ENCODE assay signal across 16 cellular contexts in genomic region chr22:46463435-46464227, GRCh38.
A peak's percentile ranks its signal among the peaks of the same experiment; 100 is the strongest.
DNase-seq lines count a peak whose midpoint lies in the region; ATAC-seq and TF ChIP-seq lines count a peak whose summit lies in the region.
"Had no signal": no experiment of that assay in that cellular context is flagged by ENCODE, and none has a peak within 500 bp of the region (broad histone marks: within the 10 kb centered on the region; RNA-seq: fewer than 3 reads in every experiment).

No MANE protein-coding gene starts in this region.

- no peak overlapping the region for H3K4me2 ChIP-seq in mammary epithelial cell (ENCODE audit: insufficient read depth, low read depth, low read length)
- no peak overlapping the region for H3K4me2 ChIP-seq in hepatocyte
- H3K4me2 ChIP-seq: KMS-11, PC-9 had no signal

- in situ Hi-C loops in mammary epithelial cell (cut with MboI; ENCODE audit: low sequenced_read_pairs in 2 of 2), result no loop called here

- ATAC-seq in upper lobe of right lung, result no peak

- H3K9me2 ChIP-seq in hepatocyte (replicated peaks; ENCODE audit: insufficient read depth), result no peaks in the 10 kb centered on the region

- no peaks in the 10 kb centered on the region for H4K20me1 ChIP-seq in mammary epithelial cell (ENCODE audit: insufficient read depth, low read length)
- no peaks in the 10 kb centered on the region for H4K20me1 ChIP-seq in hepatocyte (ENCODE audit: insufficient read depth, poor library complexity, severe bottlenecking)

- 98% methylated on average over 41 of the region's 70 CpGs for WGBS in mammary epithelial cell (ENCODE audit: low coverage, missing lambda C conversion rate)
- WGBS in hepatocyte (ENCODE audit: low lambda C conversion rate, missing lambda C conversion rate), result 97% methylated on average over 67 of the region's 70 CpGs

- H3K36me3 ChIP-seq in mammary epithelial cell (ENCODE audit: insufficient read depth, low read length) (no peaks in the 10 kb centered on the region), hepatocyte (replicated peaks; ENCODE audit: insufficient read depth, low read depth) (no peaks in the 10 kb centered on the region), upper lobe of right lung (no peaks in the 10 kb centered on the region)
- H3K36me3 ChIP-seq: SJSA1 had no signal

- no peak overlapping the region for H3K27ac ChIP-seq in mammary epithelial cell (ENCODE audit: insufficient read depth, low read depth, low read length)
- peak overlapping the region; percentile 38 for H3K27ac ChIP-seq in hepatocyte
- H3K27ac ChIP-seq in upper lobe of right lung, result no peak overlapping the region
- H3K27ac ChIP-seq: KMS-11, PC-9, SJSA1 had no signal

- TF ChIP-seq CTCF in mammary epithelial cell (conservative IDR thresholded peaks at IDR 0.05 in 1 of 2, IDR thresholded peaks at IDR 0.05 in 1 of 2; ENCODE audit: extremely low read depth in 1 of 2, insufficient read depth in 1 of 2, low read depth in 1 of 2, low read length in 2 of 2), result no peak
- no peak for TF ChIP-seq CTCF in hepatocyte (IDR thresholded peaks at IDR 0.05; ENCODE audit: poor library complexity)
- TF ChIP-seq CTCF in upper lobe of right lung (IDR thresholded peaks at IDR 0.05), result no peak

- no peak overlapping the region for H2AFZ ChIP-seq in mammary epithelial cell (ENCODE audit: low read depth, low read length)
- no peak overlapping the region for H2AFZ ChIP-seq in hepatocyte
- H2AFZ ChIP-seq: PC-9 had no signal

- BruUV-seq in mammary epithelial cell (replicated peaks; lab: Mats Ljungman, UMichigan), result TSS peak; percentile 57

- H3K79me2 ChIP-seq in mammary epithelial cell (ENCODE audit: insufficient read depth, low read length) (peaks cover 72% of the 10 kb centered on the region), hepatocyte (no peaks in the 10 kb centered on the region)

- no peak overlapping the region for H3K9ac ChIP-seq in mammary epithelial cell (ENCODE audit: insufficient read depth, low read length)
- H3K9ac ChIP-seq: KMS-11 had no signal

- H3K4me3 ChIP-seq in mammary epithelial cell (replicated peaks in 1 of 3; ENCODE audit: insufficient read depth in 1 of 3, low read depth in 2 of 3, low read length in 3 of 3) (no peak overlapping the region), hepatocyte (no peak overlapping the region), upper lobe of right lung (no peak overlapping the region)
- H3K4me3 ChIP-seq: PC-9, SJSA1 had no signal

- intact Hi-C loops in mammary epithelial cell (cut with micrococcal nuclease) (no loop called here), upper lobe of right lung (cut with DNase I) (no loop called here)

- dilution Hi-C loops in mammary epithelial cell (cut with HindIII; ENCODE audit: low sequenced_read_pairs), result loop anchor here (5.0 kb wide), 2 partner anchors 36 to 64 kb away; no protein-coding TSS in a partner anchor

- H3K9me3 ChIP-seq in mammary epithelial cell (replicated peaks; ENCODE audit: insufficient read depth, low read length), result no peaks in the 10 kb centered on the region
- no peaks in the 10 kb centered on the region for H3K9me3 ChIP-seq in hepatocyte (ENCODE audit: low read depth)
- H3K9me3 ChIP-seq in upper lobe of right lung, result no peaks in the 10 kb centered on the region
- H3K9me3 ChIP-seq: SJSA1 had no signal

- H3K27me3 ChIP-seq in mammary epithelial cell (ENCODE audit: insufficient read depth, low read length) (no peaks in the 10 kb centered on the region), hepatocyte (no peaks in the 10 kb centered on the region), upper lobe of right lung (no peaks in the 10 kb centered on the region)
- H3K27me3 ChIP-seq: SJSA1 had no signal

- DNase-seq in NAMALWA (ENCODE audit: low spot score) (peak; percentile 14), mammary epithelial cell (no peak), hepatocyte (ENCODE audit: low spot score) (no peak), upper lobe of right lung (peak; percentile 64), DMS 273 treated with DMSO at 0.1 percent for 48 hours (lab: John Stamatoyannopoulos, UW) (no peak), inferior parietal cortex (ENCODE audit: extremely low spot score) (no peak), NCI-H1092 (lab: John Stamatoyannopoulos, UW) (no peak)
- DNase-seq: C1 segment of cervical spinal cord; CD8-positive, alpha-beta memory T cell; NCI-H1048; NCI-H2029 treated with DMSO at 0.1 percent for 48 hours; NCI-H510A; NCI-H774 had no signal

- peaks cover 25% of the 10 kb centered on the region for H3K4me1 ChIP-seq in mammary epithelial cell (ENCODE audit: insufficient read depth, low read length)
- no peaks in the 10 kb centered on the region for H3K4me1 ChIP-seq in hepatocyte (ENCODE audit: insufficient read depth)
- H3K4me1 ChIP-seq in upper lobe of right lung, result peaks cover 14% of the 10 kb centered on the region

- CTCF ChIA-PET in mammary epithelial cell (lab: Charles Lee; ENCODE audit: low non-redundant PET), result no interaction called here

Comparison
In these comparisons a context has a peak if more than half of its experiments do, and no peak if none do; other contexts are left out.
1. DNase-seq: peak in NAMALWA (single experiment) and upper lobe of right lung (single experiment); none in mammary epithelial cell (single experiment), hepatocyte (single experiment), DMS 273 treated with DMSO at 0.1 percent for 48 hours (single experiment), inferior parietal cortex (single experiment) and NCI-H1092 (single experiment).